Comparison of ENCODE assay signal across 1 cellular context in the genomic region with DNA sequence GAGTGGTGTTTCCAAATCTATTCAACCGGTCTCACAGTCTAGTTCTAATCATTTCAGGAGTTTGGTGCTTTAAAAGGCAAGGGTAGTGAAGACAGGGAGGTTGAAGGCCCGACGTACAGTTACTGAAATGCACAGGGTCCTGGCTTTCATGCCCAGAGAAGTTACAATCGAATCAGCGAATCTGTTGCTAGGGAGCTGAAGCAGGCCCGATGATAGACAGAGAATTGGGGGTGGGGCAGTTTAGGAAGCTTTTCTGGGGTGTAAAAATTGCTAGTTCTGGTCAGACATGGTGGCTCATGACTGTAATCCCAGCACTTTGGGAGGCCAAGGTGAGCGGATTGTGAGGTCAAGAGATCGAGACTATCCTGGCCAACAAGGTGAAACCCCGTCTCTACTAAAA.
TF ChIP-seq lines count a peak whose summit lies in the region.

No MANE protein-coding gene starts in this region.

TF ChIP-seq in K562, 482 proteins besides CTCF, POLR2A, EP300 and RAD21 (continued from another document):
- TF ChIP-seq PATZ1 (CRISPR knock-in tag; IDR thresholded peaks at IDR 0.05; ENCODE audit: borderline replicate concordance): no peak
- TF ChIP-seq, protein P1, sequence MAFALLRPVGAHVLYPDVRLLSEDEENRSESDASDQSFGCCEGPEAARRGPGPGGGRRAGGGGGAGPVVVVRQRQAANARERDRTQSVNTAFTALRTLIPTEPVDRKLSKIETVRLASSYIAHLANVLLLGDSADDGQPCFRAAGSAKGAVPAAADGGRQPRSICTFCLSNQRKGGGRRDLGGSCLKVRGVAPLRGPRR (CRISPR knock-in tag; IDR thresholded peaks at IDR 0.05): no peak
- TF ChIP-seq RFX1 (IDR thresholded peaks at IDR 0.05): peak; percentile 51; the same call in 1 of the 2 replicates
- TF ChIP-seq NCOA1 (IDR thresholded peaks at IDR 0.05; ENCODE audit: low read depth): no peak
- TF ChIP-seq, protein P2, sequence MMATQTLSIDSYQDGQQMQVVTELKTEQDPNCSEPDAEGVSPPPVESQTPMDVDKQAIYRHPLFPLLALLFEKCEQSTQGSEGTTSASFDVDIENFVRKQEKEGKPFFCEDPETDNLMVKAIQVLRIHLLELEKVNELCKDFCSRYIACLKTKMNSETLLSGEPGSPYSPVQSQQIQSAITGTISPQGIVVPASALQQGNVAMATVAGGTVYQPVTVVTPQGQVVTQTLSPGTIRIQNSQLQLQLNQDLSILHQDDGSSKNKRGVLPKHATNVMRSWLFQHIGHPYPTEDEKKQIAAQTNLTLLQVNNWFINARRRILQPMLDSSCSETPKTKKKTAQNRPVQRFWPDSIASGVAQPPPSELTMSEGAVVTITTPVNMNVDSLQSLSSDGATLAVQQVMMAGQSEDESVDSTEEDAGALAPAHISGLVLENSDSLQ (IDR thresholded peaks at IDR 0.05): peak; percentile 53
- no peak for TF ChIP-seq ZMIZ1 (IDR thresholded peaks at IDR 0.05; ENCODE audit: low read depth in 2 of 2, low read length in 2 of 2)
- TF ChIP-seq MXI1 (IDR thresholded peaks at IDR 0.05; ENCODE audit: low read depth, low read length): no peak
- TF ChIP-seq PHF21A (IDR thresholded peaks at IDR 0.05; ENCODE audit: borderline replicate concordance, low read depth): no peak
- TF ChIP-seq ADNP (tag; IDR thresholded peaks at IDR 0.05): no peak
- TF ChIP-seq ZNF174 (CRISPR knock-in tag; IDR thresholded peaks at IDR 0.05): no peak
- TF ChIP-seq RAD51 (IDR thresholded peaks at IDR 0.05; ENCODE audit: borderline replicate concordance, low read depth): no peak
- TF ChIP-seq KAT7 (CRISPR knock-in tag; IDR thresholded peaks at IDR 0.05; ENCODE audit: borderline replicate concordance): no peak
TF ChIP-seq in K562: peak in this region for 2.
